ENCODE assay signal across 20 cellular contexts in genomic region chr4:5891563-5892320, GRCh38. TPM values are rescaled to one million over a fixed set of nuclear protein-coding genes. Genes with fewer than 3 reads are reported as not detected.
DNase-seq lines count a peak whose midpoint lies in the region; ATAC-seq and TF ChIP-seq lines count a peak whose summit lies in the region.
"Had no signal": no experiment of that assay in that cellular context is flagged by ENCODE, and none has a peak within 500 bp of the region (broad histone marks: within the 10 kb centered on the region; RNA-seq: fewer than 3 reads in every experiment).

No MANE protein-coding gene starts in this region.

- H3F3A ChIP-seq in neural progenitor cell (ENCODE audit: low read depth): peaks cover 26% of the 10 kb centered on the region

- no peak overlapping the region for H3K27ac ChIP-seq in neural progenitor cell
- H3K27ac ChIP-seq in vagina: no peak overlapping the region
- H3K27ac ChIP-seq: A549, breast epithelium, esophagus muscularis mucosa, right atrium auricular region had no signal

- H3K36me3 ChIP-seq in neural progenitor cell (no peaks in the 10 kb centered on the region), vagina (no peaks in the 10 kb centered on the region)
- H3K36me3 ChIP-seq: breast epithelium, esophagus muscularis mucosa, right atrium auricular region had no signal

- H3K9me3 Mint-ChIP-seq in central memory CD8-positive, alpha-beta T cell: peaks cover 1% of the 10 kb centered on the region
- H3K9me3 Mint-ChIP-seq in neural progenitor cell: peaks cover 4% of the 10 kb centered on the region

- H3K4me1 ChIP-seq in neural progenitor cell (peaks cover 25% of the 10 kb centered on the region), vagina (peaks cover 32% of the 10 kb centered on the region)

- peaks cover 11% of the 10 kb centered on the region for H3K4me1 Mint-ChIP-seq in central memory CD8-positive, alpha-beta T cell
- peaks cover 20% of the 10 kb centered on the region for H3K4me1 Mint-ChIP-seq in neural progenitor cell

- peaks cover 15% of the 10 kb centered on the region for H3K79me2 ChIP-seq in neural progenitor cell (ENCODE audit: low read depth)

- H2AFZ ChIP-seq in neural progenitor cell (replicated peaks): no peak overlapping the region

- H3K27me3 Mint-ChIP-seq in central memory CD8-positive, alpha-beta T cell: peaks cover 74% of the 10 kb centered on the region
- peaks cover 46% of the 10 kb centered on the region for H3K27me3 Mint-ChIP-seq in neural progenitor cell (ENCODE audit: insufficient read depth, low read depth)

- in situ Hi-C loops in G401 (cut with HindIII; ENCODE audit: low sequenced_read_pairs): no loop called here

- TF ChIP-seq CTCF in neural progenitor cell (IDR thresholded peaks at IDR 0.05) (no peak), vagina (IDR thresholded peaks at IDR 0.05) (no peak)

- peak overlapping the region; percentile 71 for H3K27ac Mint-ChIP-seq in central memory CD8-positive, alpha-beta T cell (ENCODE audit: low read depth)
- H3K27ac Mint-ChIP-seq in neural progenitor cell: no peak overlapping the region
- H3K27ac Mint-ChIP-seq: activated CD8-positive, alpha-beta T cell treated with anti-CD3 and anti-CD28 coated beads for 36 hours; activated naive CD4-positive, alpha-beta T cell treated with anti-CD3 and anti-CD28 coated beads, Interleukin-2, amount 50 U/mL, for 72 hours; CD4-positive, CD25-positive, alpha-beta regulatory T cell; IgD-negative memory B cell; naive thymus-derived CD8-positive, alpha-beta T cell had no signal

- TF ChIP-seq POLR2A in vagina (IDR thresholded peaks at IDR 0.05): no peak

- H3K9me3 ChIP-seq in neural progenitor cell (ENCODE audit: low read depth) (no peaks in the 10 kb centered on the region), vagina (no peaks in the 10 kb centered on the region)
- H3K9me3 ChIP-seq: A549 had no signal

- no peak overlapping the region for H3K4me3 Mint-ChIP-seq in central memory CD8-positive, alpha-beta T cell
- peak overlapping the region; percentile 81 for H3K4me3 Mint-ChIP-seq in neural progenitor cell
- H3K4me3 Mint-ChIP-seq: activated CD8-positive, alpha-beta T cell treated with anti-CD3 and anti-CD28 coated beads for 36 hours; activated T-cell treated with anti-CD3 and anti-CD28 coated beads, Interleukin-2, amount 50 U/mL, for 4 hours; CD4-positive, CD25-positive, alpha-beta regulatory T cell; naive thymus-derived CD8-positive, alpha-beta T cell had no signal

- H3K9ac ChIP-seq in neural progenitor cell: no peak overlapping the region

- H3K4me3 ChIP-seq in neural progenitor cell (no peak overlapping the region), vagina (peak overlapping the region in 1 of 2 donors; percentile 30)
- H3K4me3 ChIP-seq: A549 had no signal

- peaks cover 4% of the 10 kb centered on the region for H3K36me3 Mint-ChIP-seq in central memory CD8-positive, alpha-beta T cell (ENCODE audit: insufficient read depth)
- H3K36me3 Mint-ChIP-seq in neural progenitor cell: no peaks in the 10 kb centered on the region
- H3K36me3 Mint-ChIP-seq: CD4-positive, CD25-positive, alpha-beta regulatory T cell; IgD-negative memory B cell had no signal

- peak overlapping the region; percentile 72 for H3K4me2 ChIP-seq in neural progenitor cell
- H3K4me2 ChIP-seq: A549 had no signal

- H4K20me1 ChIP-seq in neural progenitor cell (ENCODE audit: low read depth): peaks cover 36% of the 10 kb centered on the region

- H3K27me3 ChIP-seq in neural progenitor cell: peaks cover 82% of the 10 kb centered on the region
- H3K27me3 ChIP-seq in vagina: peaks cover 16% of the 10 kb centered on the region

- ATAC-seq in central memory CD8-positive, alpha-beta T cell (replicated peaks; ENCODE audit: extremely low read depth, poor library complexity, severe bottlenecking): no peak
- ATAC-seq: activated CD8-positive, alpha-beta T cell treated with anti-CD3 and anti-CD28 coated beads for 36 hours; activated naive CD4-positive, alpha-beta T cell treated with anti-CD3 and anti-CD28 coated beads, Interleukin-2, amount 50 U/mL, for 72 hours; naive thymus-derived CD8-positive, alpha-beta T cell; stimulated activated naive CD8-positive, alpha-beta T cell treated with anti-CD3 and anti-CD28 coated beads, Interleukin-15, Interleukin-2, amounts not matched to agents 100 U/mL and 50 U/mL, for 24 hours had no signal

- DNase-seq in NCI-H146 (lab: John Stamatoyannopoulos, UW) (peak; percentile 32), NCI-H146 treated with DMSO at 0.1 percent for 48 hours (lab: John Stamatoyannopoulos, UW; ENCODE audit: unreplicated experiment) (no peak), G401 (ENCODE audit: low spot score) (peak; percentile 40), neural progenitor cell (ENCODE audit: low spot score) (peak; percentile 23), NCI-H2196 treated with DMSO at 0.1 percent for 48 hours (lab: John Stamatoyannopoulos, UW; ENCODE audit: unreplicated experiment) (no peak), vagina (ENCODE audit: extremely low spot score in 2 of 2) (no peak)
- DNase-seq in central memory CD8-positive, alpha-beta T cell (ENCODE audit: low spot score in 2 of 2): no peak
- no peak for DNase-seq in activated naive CD4-positive, alpha-beta T cell treated with anti-CD3 and anti-CD28 coated beads, Interleukin-2, amount 50 U/mL, for 16 hours
- DNase-seq: activated T-cell treated with anti-CD3 and anti-CD28 coated beads, Interleukin-2, amount 50 U/mL, for 4 hours; CD4-positive, CD25-positive, alpha-beta regulatory T cell; naive thymus-derived CD8-positive, alpha-beta T cell; trophoblast cell had no signal

- intact Hi-C loops in vagina (cut with DNase I): no loop called here

RNA-seq across cellular contexts. Expression of gene CRMP1, which starts 1.1 kb away (rescaled TPM):
- 1.4 TPM in 1 of 2 replicates, not detected in the other for total RNA-seq in G401 (2014; rRNA removed; shearing (Covaris generic))
- 91.4 and 140 TPM in 2 replicates for total RNA-seq in neural progenitor cell (ENCODE audit: low replicate concordance)
- total RNA-seq in vagina: 3.4 TPM
- total RNA-seq: activated CD8-positive, alpha-beta T cell treated with anti-CD3 and anti-CD28 coated beads for 36 hours; activated naive CD4-positive, alpha-beta T cell treated with anti-CD3 and anti-CD28 coated beads, Interleukin-2, amount 50 U/mL, for 72 hours; CD4-positive, CD25-positive, alpha-beta regulatory T cell; naive thymus-derived CD8-positive, alpha-beta T cell had no signal

Comparison
In these comparisons a context has a peak if more than half of its experiments do, and no peak if none do; other contexts are left out.
1. DNase-seq: peak in NCI-H146 (single experiment), G401 (single experiment) and neural progenitor cell (single experiment); none in NCI-H146 treated with DMSO at 0.1 percent for 48 hours (single experiment), central memory CD8-positive, alpha-beta T cell (0 of 2), NCI-H2196 treated with DMSO at 0.1 percent for 48 hours (single experiment), activated naive CD4-positive, alpha-beta T cell treated with anti-CD3 and anti-CD28 coated beads, Interleukin-2, amount 50 U/mL, for 16 hours (single experiment) and vagina (0 of 2).
2. RNA of gene CRMP1, which starts 1.1 kb away (total RNA-seq): 91.4 to 140 TPM in neural progenitor cell; 3.4 TPM in vagina (single experiment) and 1.4 TPM in G401; every median in the first group is over 10 times any median in the second.